12 cellular contexts compared by ENCODE assay signal in the genomic region with DNA sequence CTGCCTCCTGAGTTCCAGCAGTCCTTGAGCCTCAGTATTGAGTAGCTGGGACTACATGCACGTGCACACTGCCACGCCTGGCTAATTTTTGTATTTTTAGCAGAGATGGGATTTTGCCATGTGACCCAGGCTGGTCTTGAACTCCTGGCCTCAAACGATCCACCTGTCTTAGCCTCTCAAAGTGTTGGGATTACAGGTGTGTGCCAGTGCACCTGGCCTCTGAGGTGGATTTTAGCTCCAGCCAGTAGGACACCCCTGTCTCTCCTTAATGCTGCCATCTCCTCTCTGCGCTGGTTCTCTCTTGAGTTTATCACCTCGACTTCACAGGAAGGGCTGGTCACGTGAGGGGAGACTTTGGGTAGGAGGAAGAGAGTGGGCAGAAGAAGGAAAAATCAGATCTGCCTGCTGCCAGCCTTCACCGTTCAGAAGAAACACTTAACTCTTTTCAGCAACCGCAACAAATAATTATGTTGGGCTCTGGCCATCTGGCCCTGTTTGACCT.
"Had no signal": no experiment of that assay in that cellular context is flagged by ENCODE, and none has a peak within 500 bp of the region (broad histone marks: within the 10 kb centered on the region; RNA-seq: fewer than 3 reads in every experiment).

No MANE protein-coding gene starts in this region.

- H3K4me3 Mint-ChIP-seq: activated CD4-positive, alpha-beta memory T cell treated with anti-CD3 and anti-CD28 coated beads for 36 hours; activated CD4-positive, alpha-beta T cell treated with anti-CD3 and anti-CD28 coated beads for 36 hours; activated CD8-positive, alpha-beta memory T cell treated with anti-CD3 and anti-CD28 coated beads, Interleukin-2, amount 10 ng/mL, durations not matched to agents 7 days and 5 days; activated T-cell treated with anti-CD3 and anti-CD28 coated beads, Interleukin-2, amount 50 U/mL, for 4 hours; neural crest cell; stimulated activated naive CD8-positive, alpha-beta T cell treated with anti-CD3 and anti-CD28 coated beads, Interleukin-15, Interleukin-2, amounts not matched to agents 100 ng/mL and 50 ng/mL, for 24 hours had no signal

- H3K4me3 ChIP-seq: ascending aorta, breast epithelium, ovary, SK-N-MC, testis had no signal

- H3K4me1 Mint-ChIP-seq: neural crest cell had no signal

- H3K36me3 ChIP-seq: breast epithelium, ovary had no signal

- H3K4me1 ChIP-seq: ascending aorta, breast epithelium, foreskin keratinocyte had no signal

- H3K27me3 ChIP-seq: ascending aorta, breast epithelium, foreskin keratinocyte, ovary, testis had no signal

- H3K9me3 ChIP-seq: ascending aorta, breast epithelium, ovary, testis had no signal

- H3K27ac Mint-ChIP-seq: activated CD8-positive, alpha-beta memory T cell treated with anti-CD3 and anti-CD28 coated beads, Interleukin-2, amount 10 ng/mL, durations not matched to agents 7 days and 5 days had no signal

- H3K9me3 Mint-ChIP-seq: activated CD4-positive, alpha-beta memory T cell treated with anti-CD3 and anti-CD28 coated beads for 36 hours; activated T-cell treated with anti-CD3 and anti-CD28 coated beads, Interleukin-2, amount 50 U/mL, for 4 hours; neural crest cell; stimulated activated naive CD8-positive, alpha-beta T cell treated with anti-CD3 and anti-CD28 coated beads, Interleukin-15, Interleukin-2, amounts not matched to agents 100 ng/mL and 50 ng/mL, for 24 hours had no signal

- H3K27ac ChIP-seq: breast epithelium, foreskin keratinocyte, ovary, SK-N-MC, testis had no signal

- H3K27me3 Mint-ChIP-seq: activated CD4-positive, alpha-beta memory T cell treated with anti-CD3 and anti-CD28 coated beads for 36 hours; activated CD4-positive, alpha-beta T cell treated with anti-CD3 and anti-CD28 coated beads for 36 hours; activated CD8-positive, alpha-beta memory T cell treated with anti-CD3 and anti-CD28 coated beads, Interleukin-2, amount 10 ng/mL, durations not matched to agents 7 days and 5 days; stimulated activated naive CD8-positive, alpha-beta T cell treated with anti-CD3 and anti-CD28 coated beads, Interleukin-15, Interleukin-2, amounts not matched to agents 100 ng/mL and 50 ng/mL, for 24 hours had no signal
